ENCODE assay signal across 32 cellular contexts in the genomic region with DNA sequence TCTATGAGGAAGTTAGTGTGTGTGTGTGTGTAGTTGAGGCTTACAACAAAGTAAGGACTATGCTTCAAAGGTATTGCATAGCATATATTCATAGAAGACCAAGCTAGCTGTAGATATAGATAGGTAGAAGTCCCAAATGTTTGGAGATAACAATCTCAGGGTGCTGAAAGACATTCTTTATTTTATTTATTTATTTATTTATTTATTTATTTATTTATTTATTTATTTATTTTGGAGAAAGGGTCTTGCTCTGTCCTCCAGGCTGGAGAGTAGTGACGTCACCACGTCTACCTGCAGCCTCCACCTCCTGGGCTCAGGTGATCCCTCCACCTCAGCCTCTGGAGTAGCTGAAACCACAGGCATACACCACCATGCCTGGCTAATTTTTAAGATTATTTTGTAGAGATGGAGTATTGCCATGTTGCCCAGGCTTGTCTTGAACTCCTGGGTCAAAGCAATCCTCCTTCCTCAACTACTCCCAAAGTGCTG.
DNase-seq lines count a peak whose midpoint lies in the region; ATAC-seq, FAIRE-seq and TF ChIP-seq lines count a peak whose summit lies in the region.
"Had no signal": no experiment of that assay in that cellular context is flagged by ENCODE, and none has a peak within 500 bp of the region (broad histone marks: within the 10 kb centered on the region; RNA-seq: fewer than 3 reads in every experiment).

No MANE protein-coding gene starts in this region.

- no peaks in the 10 kb centered on the region for H3K36me3 ChIP-seq in HepG2 (replicated peaks in 1 of 2; ENCODE audit: control insufficient read depth in 1 of 2, insufficient read depth in 2 of 2, low read length in 2 of 2)
- no peaks in the 10 kb centered on the region for H3K36me3 ChIP-seq in right lobe of liver
- H3K36me3 ChIP-seq in HEK293 (ENCODE audit: control insufficient read depth in 2 of 2, insufficient read depth in 1 of 2, low read length in 2 of 2) = no peaks in the 10 kb centered on the region
- H3K36me3 ChIP-seq: BE2C; BLaER1; BLaER1 treated with 17β-estradiol and CSF1 and Interleukin-3, amounts not matched to agents 10 nM and 100 nM had no signal

- H2AFZ ChIP-seq in HepG2 (ENCODE audit: low read length) = no peak overlapping the region

- TF ChIP-seq EP300 in HepG2 (IDR thresholded peaks at IDR 0.05; ENCODE audit: low read depth in 2 of 2, low read length in 2 of 2) (no peak), HepG2 (CRISPR knock-in tag; IDR thresholded peaks at IDR 0.05; ENCODE audit: borderline replicate concordance) (no peak), A549 (IDR thresholded peaks at IDR 0.05) (no peak)

- TF ChIP-seq POLR2A in HepG2 (IDR thresholded peaks at IDR 0.05; ENCODE audit: insufficient read depth in 1 of 2, low read depth in 2 of 2, low read length in 2 of 2) (no peak), right lobe of liver (IDR thresholded peaks at IDR 0.05) (no peak), A549 (IDR thresholded peaks at IDR 0.05; ENCODE audit: low read length) (no peak)

- TF ChIP-seq RAD21 in HepG2 (CRISPR knock-in tag; IDR thresholded peaks at IDR 0.05) = no peak
- no peak for TF ChIP-seq RAD21 in A549 (conservative IDR thresholded peaks at IDR 0.05 in 1 of 2, IDR thresholded peaks at IDR 0.05 in 1 of 2)

- no peaks in the 10 kb centered on the region for H3K79me2 ChIP-seq in HepG2 (ENCODE audit: insufficient read depth, low read length)

- H3K27me3 ChIP-seq in HepG2 (ENCODE audit: control insufficient read depth in 1 of 2, insufficient read depth in 2 of 2, low read length in 2 of 2) = no peaks in the 10 kb centered on the region
- no peaks in the 10 kb centered on the region for H3K27me3 ChIP-seq in right lobe of liver
- H3K27me3 ChIP-seq: BE2C; BLaER1; BLaER1 treated with 17β-estradiol and CSF1 and Interleukin-3, amounts not matched to agents 10 nM and 100 nM had no signal

- H3K4me2 ChIP-seq in HepG2 (ENCODE audit: low read depth, low read length) (no peak overlapping the region), A549 (no peak overlapping the region)
- H3K4me2 ChIP-seq: BLaER1; BLaER1 treated with 17β-estradiol and CSF1 and Interleukin-3, amounts not matched to agents 10 nM and 100 nM had no signal

- POLR2A ChIA-PET in HepG2 (lab: Yijun Ruan, JAX) (no interaction called here), A549 (lab: Yijun Ruan, JAX) (no interaction called here), HEK293 (lab: Yijun Ruan, JAX) (no interaction called here)

- H4K20me1 ChIP-seq in HepG2 (ENCODE audit: insufficient read depth, low read length) = no peaks in the 10 kb centered on the region
- H4K20me1 ChIP-seq: BLaER1; BLaER1 treated with 17β-estradiol and CSF1 and Interleukin-3, amounts not matched to agents 10 nM and 100 nM had no signal

- H3K4me3 ChIP-seq in HepG2 (replicated peaks in 1 of 3; ENCODE audit: insufficient read depth in 1 of 3, low read depth in 2 of 3, low read length in 3 of 3) = no peak overlapping the region
- no peak overlapping the region for H3K4me3 ChIP-seq in right lobe of liver
- no peak overlapping the region for H3K4me3 ChIP-seq in A549
- H3K4me3 ChIP-seq in HEK293 (ENCODE audit: low read depth, low read length) = no peak overlapping the region
- H3K4me3 ChIP-seq: BLaER1; BLaER1 treated with 17β-estradiol and CSF1 and Interleukin-3, amounts not matched to agents 10 nM and 100 nM had no signal

- WGBS in HepG2 (ENCODE audit: low lambda C conversion rate) = 2% methylated on average over 2 of the region's 2 CpGs
- 42% methylated on average over 2 of the region's 2 CpGs for WGBS in right lobe of liver (ENCODE audit: insufficient coverage, low coverage, low lambda C conversion rate, missing lambda C conversion rate)
- WGBS in A549 (ENCODE audit: missing lambda C conversion rate) = 17% methylated on average over 2 of the region's 2 CpGs

- H3K9ac ChIP-seq in HepG2 (ENCODE audit: insufficient read depth, low read depth, low read length) = no peak overlapping the region
- H3K9ac ChIP-seq: BLaER1; BLaER1 treated with 17β-estradiol and CSF1 and Interleukin-3, amounts not matched to agents 10 nM and 100 nM had no signal

- TF ChIP-seq CTCF in HepG2 (CRISPR knock-in tag; IDR thresholded peaks at IDR 0.05) = no peak
- TF ChIP-seq CTCF in right lobe of liver (IDR thresholded peaks at IDR 0.05) = no peak
- no peak for TF ChIP-seq CTCF in A549 (IDR thresholded peaks at IDR 0.05)
- TF ChIP-seq CTCF in HEK293 (tag by site-specific recombination; IDR thresholded peaks at IDR 0.05) = no peak

- intact Hi-C loops in HepG2 (cut with micrococcal nuclease; ENCODE audit: unreplicated experiment) = no loop called here
- intact Hi-C loops in right lobe of liver (cut with DNase I) = no loop called here

- CTCF ChIA-PET in HepG2 (lab: Yijun Ruan, JAX; ENCODE audit: low intra/inter-chr PET ratio, low total read pairs) = no interaction called here
- CTCF ChIA-PET in A549 (lab: Yijun Ruan, JAX) = no interaction called here
- CTCF ChIA-PET in HEK293 (lab: Yijun Ruan, JAX) = interaction anchor here (0.6 kb wide), 1 partner anchor 668 kb away, joined by 4 read pairs; no protein-coding TSS in a partner anchor

- H3K4me1 ChIP-seq in HepG2 (ENCODE audit: insufficient read depth, low read length) (no peaks in the 10 kb centered on the region), right lobe of liver (no peaks in the 10 kb centered on the region), A549 (no peaks in the 10 kb centered on the region), HEK293 (ENCODE audit: control insufficient read depth, insufficient read depth, low read length) (no peaks in the 10 kb centered on the region)
- H3K4me1 ChIP-seq: BLaER1; BLaER1 treated with 17β-estradiol and CSF1 and Interleukin-3, amounts not matched to agents 10 nM and 100 nM; Caco-2 had no signal

- peaks cover 63% of the 10 kb centered on the region for H3K9me3 ChIP-seq in HepG2 (ENCODE audit: low read length)
- H3K9me3 ChIP-seq in right lobe of liver = no peaks in the 10 kb centered on the region
- H3K9me3 ChIP-seq in A549 = no peaks in the 10 kb centered on the region
- no peaks in the 10 kb centered on the region for H3K9me3 ChIP-seq in HEK293 (ENCODE audit: control insufficient read depth, insufficient read depth, low read depth, low read length)
- H3K9me3 ChIP-seq: BE2C; BLaER1; BLaER1 treated with 17β-estradiol and CSF1 and Interleukin-3, amounts not matched to agents 10 nM and 100 nM; Caco-2 had no signal

- no peak overlapping the region for H3K27ac ChIP-seq in HepG2 (ENCODE audit: extremely low read length, insufficient read depth, low read length)
- no peak overlapping the region for H3K27ac ChIP-seq in right lobe of liver
- H3K27ac ChIP-seq in A549 = no peak overlapping the region
- no peak overlapping the region for H3K27ac ChIP-seq in HEK293 (ENCODE audit: extremely low read depth, low read depth, low read length)
- H3K27ac ChIP-seq: 22Rv1; BLaER1; BLaER1 treated with 17β-estradiol and CSF1 and Interleukin-3, amounts not matched to agents 10 nM and 100 nM; C4-2B had no signal

- in situ Hi-C loops in HepG2 (cut with HindIII; ENCODE audit: extremely low pct_ligation_motif_present, low pct_unique_long_range_greater_than_20kb) = no loop called here

- BruUV-seq in HepG2 (replicated peaks; lab: Mats Ljungman, UMichigan) = no TSS peak

- DNase-seq in HepG2 (ENCODE audit: low spot score) = no peak
- DNase-seq in right lobe of liver = no peak
- DNase-seq in A549 (ENCODE audit: low read depth in 1 of 2, low spot score in 1 of 2) = no peak
- no peak for DNase-seq in NOMO-1 treated with DMSO at 0.1 percent for 48 hours (lab: John Stamatoyannopoulos, UW; ENCODE audit: unreplicated experiment)
- no peak for DNase-seq in NCI-H526 (lab: John Stamatoyannopoulos, UW)
- DNase-seq: 8988T; ACHN; AML-193; BE2C; C1 segment of cervical spinal cord; Caco-2; Calu3; CD4-positive, alpha-beta memory T cell; CD4-positive, alpha-beta T cell; CD4-positive, CD25-positive, alpha-beta regulatory T cell; CD8-positive, alpha-beta memory T cell; CD8-positive, alpha-beta T cell; COR-L47; DMS 273 treated with DMSO at 0.1 percent for 48 hours; DMS153; DMS53; DMS79; DMS79 treated with DMSO at 0.1 percent for 48 hours; DND-41; EL had no signal

- no peak for ATAC-seq in HepG2
- ATAC-seq in right lobe of liver = no peak
- ATAC-seq in A549 = no peak
- ATAC-seq: CD8-positive, alpha-beta T cell had no signal

- FAIRE-seq in HepG2 (lab: Jason Lieb, UNC) (no peak), A549 (lab: Jason Lieb, UNC) (no peak)
- FAIRE-seq: A204.1, D721Med had no signal

TF ChIP-seq in HepG2, 621 proteins besides CTCF, POLR2A, EP300 and RAD21 (continues in another document):
- TF ChIP-seq ZNF841 (CRISPR knock-in tag; IDR thresholded peaks at IDR 0.05; ENCODE audit: borderline replicate concordance) = no peak

TF ChIP-seq in A549, 52 proteins besides CTCF, POLR2A, EP300 and RAD21:
- no peak for TF ChIP-seq EHMT2 (IDR thresholded peaks at IDR 0.05; ENCODE audit: low read depth)
- no peak for TF ChIP-seq RARB (CRISPR knock-in tag; IDR thresholded peaks at IDR 0.05)
- peak; percentile 67 for TF ChIP-seq ZC3H11A (IDR thresholded peaks at IDR 0.05)

TF ChIP-seq in HEK293, 187 proteins besides CTCF, POLR2A, EP300 and RAD21 (continues in another document):
- no peak for TF ChIP-seq GLIS2 (tag by site-specific recombination; IDR thresholded peaks at IDR 0.05)
- TF ChIP-seq ZNF140 (tag by site-specific recombination; IDR thresholded peaks at IDR 0.05) = no peak; the same call in 1 of the 2 replicates
- TF ChIP-seq GLIS1 (tag by site-specific recombination; IDR thresholded peaks at IDR 0.05) = no peak
- TF ChIP-seq ZNF585B (tag by site-specific recombination; IDR thresholded peaks at IDR 0.05) = no peak
- no peak for TF ChIP-seq ZNF19 (tag by site-specific recombination; IDR thresholded peaks at IDR 0.05; ENCODE audit: low read depth)
- TF ChIP-seq, protein P1, sequence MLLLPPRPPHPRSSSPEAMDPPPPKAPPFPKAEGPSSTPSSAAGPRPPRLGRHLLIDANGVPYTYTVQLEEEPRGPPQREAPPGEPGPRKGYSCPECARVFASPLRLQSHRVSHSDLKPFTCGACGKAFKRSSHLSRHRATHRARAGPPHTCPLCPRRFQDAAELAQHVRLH (tag by site-specific recombination; IDR thresholded peaks at IDR 0.05) = no peak
- TF ChIP-seq ZNF292 (tag by site-specific recombination; IDR thresholded peaks at IDR 0.05; ENCODE audit: borderline replicate concordance, low read depth) = 0 out of 2 replicates have a peak, but pooled peaks have one; percentile 54
- no peak for TF ChIP-seq ZNF704 (tag by site-specific recombination; IDR thresholded peaks at IDR 0.05)
- no peak for TF ChIP-seq ZNF121 (tag by site-specific recombination; IDR thresholded peaks at IDR 0.05)
- no peak for TF ChIP-seq ZIC2 (tag by site-specific recombination; IDR thresholded peaks at IDR 0.05)

Comparison
In these comparisons a context has a peak if more than half of its experiments do, and no peak if none do; other contexts are left out.
1. Of the 63 proteins assayed by ChIP-seq in both HepG2 and HEK293: peak only in HepG2: none; only in HEK293: REST, ZBTB8A and ZNF292; in both: none; in neither: 60.